ENCODE assay signal across 21 cellular contexts in the genomic region with DNA sequence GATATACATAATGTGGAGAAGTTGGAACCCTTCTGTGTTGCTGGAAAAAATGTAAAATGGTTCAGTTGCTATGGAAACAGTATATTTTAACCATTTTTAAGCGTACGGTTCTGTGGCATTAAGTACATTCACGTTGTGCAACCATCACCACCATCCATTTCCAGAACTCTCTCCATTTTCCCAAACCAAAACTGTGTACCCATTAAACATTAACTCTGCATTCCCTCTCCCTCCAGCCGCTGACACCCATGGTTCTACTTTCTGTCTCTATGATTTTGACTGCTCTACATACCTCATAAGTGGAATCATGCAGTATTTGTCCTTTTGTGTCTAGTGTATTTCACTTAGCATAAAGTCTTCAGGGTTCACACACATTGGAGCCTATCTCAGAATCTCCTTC.
"Had no signal": no experiment of that assay in that cellular context is flagged by ENCODE, and none has a peak within 500 bp of the region (broad histone marks: within the 10 kb centered on the region; RNA-seq: fewer than 3 reads in every experiment).

No MANE protein-coding gene starts in this region.

- H3K36me3 Mint-ChIP-seq: naive B cell had no signal

- H3K36me3 ChIP-seq: esophagus squamous epithelium, gastroesophageal sphincter, thoracic aorta, transverse colon had no signal

- H3K4me1 Mint-ChIP-seq: naive B cell had no signal

- H3K27me3 ChIP-seq: esophagus squamous epithelium, gastroesophageal sphincter, stomach, transverse colon had no signal

- H3K4me3 ChIP-seq: esophagus squamous epithelium, gastroesophageal sphincter, left ventricle myocardium inferior, lung, psoas muscle, stomach, thoracic aorta, transverse colon had no signal

- H3K9me3 ChIP-seq: esophagus squamous epithelium, gastroesophageal sphincter, left ventricle myocardium inferior, psoas muscle, stomach, thoracic aorta, transverse colon had no signal

- FAIRE-seq: colon had no signal

- H3K27me3 Mint-ChIP-seq: dendritic cell treated with granulocyte-macrophage colony-stimulating factor and Interleukin-4, amounts not matched to agents 40 ng/mL and 50 ng/mL, for 4 days had no signal

- ATAC-seq: effector memory CD8-positive, alpha-beta T cell; gastroesophageal sphincter; psoas muscle; sciatic nerve had no signal

- H3K27ac Mint-ChIP-seq: effector memory CD8-positive, alpha-beta T cell; nephron progenitor cell had no signal

- H3K4me3 Mint-ChIP-seq: dendritic cell treated with granulocyte-macrophage colony-stimulating factor and Interleukin-4, amounts not matched to agents 40 ng/mL and 50 ng/mL, for 4 days; naive B cell; nephron progenitor cell had no signal

- H3K9me3 Mint-ChIP-seq: effector memory CD8-positive, alpha-beta T cell had no signal

- DNase-seq: effector memory CD8-positive, alpha-beta T cell; esophagus squamous epithelium; foreskin fibroblast; glutamatergic neuron; islet precursor cell; left ventricle myocardium inferior; mesenchymal stem cell; naive B cell; nephron progenitor cell; psoas muscle; retina; stimulated activated naive CD4-positive, alpha-beta T cell; stomach; substantia nigra; transverse colon had no signal

- H3K27ac ChIP-seq: esophagus squamous epithelium, left ventricle myocardium inferior, psoas muscle, stomach, thoracic aorta, transverse colon had no signal
